1 cellular context compared by ENCODE assay signal in the genomic region with DNA sequence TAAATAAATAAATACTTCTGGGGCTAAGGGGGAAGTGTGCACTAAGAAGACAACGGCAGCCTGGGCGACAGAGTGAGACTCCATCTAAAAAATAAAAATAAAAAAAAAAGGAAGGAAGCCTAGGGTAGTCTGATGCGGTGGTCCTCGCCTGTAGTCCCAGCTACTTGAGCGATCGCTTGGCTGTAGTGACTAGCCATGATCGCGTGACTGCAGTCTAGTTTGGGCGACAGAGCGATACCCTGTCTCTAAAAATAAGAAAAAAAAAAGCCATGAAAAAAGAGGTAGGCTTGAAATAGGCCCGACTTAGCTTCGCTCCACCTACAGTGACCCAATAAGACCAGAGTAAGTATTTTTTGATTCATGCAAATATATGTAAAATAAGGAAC.
TF ChIP-seq lines count a peak whose summit lies in the region.

No MANE protein-coding gene starts in this region.

TF ChIP-seq in HCT116, 20 proteins besides CTCF, POLR2A, EP300 and RAD21:
- TF ChIP-seq TCF7L2 (IDR thresholded peaks at IDR 0.05; ENCODE audit: borderline replicate concordance, extremely low read depth, insufficient read depth, insufficient read length) (no peak), MAX (IDR thresholded peaks at IDR 0.05) (no peak), SIN3A (IDR thresholded peaks at IDR 0.05; ENCODE audit: low read depth) (no peak), ELF1 (IDR thresholded peaks at IDR 0.05; ENCODE audit: borderline replicate concordance, low read depth) (no peak)
- TF ChIP-seq, protein P1, sequence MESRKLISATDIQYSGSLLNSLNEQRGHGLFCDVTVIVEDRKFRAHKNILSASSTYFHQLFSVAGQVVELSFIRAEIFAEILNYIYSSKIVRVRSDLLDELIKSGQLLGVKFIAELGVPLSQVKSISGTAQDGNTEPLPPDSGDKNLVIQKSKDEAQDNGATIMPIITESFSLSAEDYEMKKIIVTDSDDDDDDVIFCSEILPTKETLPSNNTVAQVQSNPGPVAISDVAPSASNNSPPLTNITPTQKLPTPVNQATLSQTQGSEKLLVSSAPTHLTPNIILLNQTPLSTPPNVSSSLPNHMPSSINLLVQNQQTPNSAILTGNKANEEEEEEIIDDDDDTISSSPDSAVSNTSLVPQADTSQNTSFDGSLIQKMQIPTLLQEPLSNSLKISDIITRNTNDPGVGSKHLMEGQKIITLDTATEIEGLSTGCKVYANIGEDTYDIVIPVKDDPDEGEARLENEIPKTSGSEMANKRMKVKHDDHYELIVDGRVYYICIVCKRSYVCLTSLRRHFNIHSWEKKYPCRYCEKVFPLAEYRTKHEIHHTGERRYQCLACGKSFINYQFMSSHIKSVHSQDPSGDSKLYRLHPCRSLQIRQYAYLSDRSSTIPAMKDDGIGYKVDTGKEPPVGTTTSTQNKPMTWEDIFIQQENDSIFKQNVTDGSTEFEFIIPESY (IDR thresholded peaks at IDR 0.05; ENCODE audit: extremely low read depth, insufficient replicate concordance, low read length): no peak
